10 cellular contexts compared by ENCODE assay signal in the genomic region with DNA sequence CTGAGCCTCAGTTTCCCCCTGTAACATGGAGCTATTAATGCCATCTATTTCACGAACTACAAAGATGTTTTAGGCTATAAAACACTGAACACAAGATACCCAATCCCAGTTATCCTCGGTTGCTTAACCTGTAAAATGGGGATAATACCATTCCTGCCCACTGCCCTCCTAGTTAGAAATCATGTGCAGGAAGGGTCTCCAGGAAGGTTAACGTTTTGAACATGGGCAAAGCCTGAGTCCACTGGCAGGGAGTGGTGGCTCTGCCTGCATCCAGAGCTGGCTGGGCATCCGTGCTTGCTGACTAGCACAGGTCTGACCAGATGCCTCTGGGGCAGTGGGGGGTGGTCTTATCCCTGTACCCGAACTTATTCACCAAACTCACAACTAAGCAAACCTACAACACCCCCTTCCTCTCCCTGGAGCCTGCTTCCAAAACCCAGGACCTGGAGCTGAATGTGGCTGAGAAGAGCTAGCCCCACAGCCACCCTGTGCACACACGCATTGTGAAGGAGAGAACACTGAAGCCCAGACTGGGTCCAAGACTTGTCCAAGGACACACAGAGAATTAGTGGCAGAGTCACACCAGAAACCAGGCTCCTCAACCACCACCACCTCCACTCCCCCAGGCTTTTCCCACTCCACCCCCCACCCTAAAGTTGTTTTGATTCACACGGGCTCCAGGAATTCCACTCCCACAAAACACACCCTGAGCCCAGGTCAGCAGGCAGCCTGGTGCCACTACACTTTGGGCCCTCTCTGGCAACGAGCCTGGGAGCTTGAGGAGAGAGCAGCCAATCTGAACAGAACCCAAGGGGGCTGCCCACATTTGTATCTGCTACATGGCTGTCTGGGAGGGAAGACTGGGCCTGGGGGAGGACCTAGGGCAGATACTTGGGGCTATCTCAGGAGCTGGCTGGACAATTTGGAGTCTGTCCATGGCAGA. TPM values are rescaled to one million over a fixed set of nuclear protein-coding genes. Genes with fewer than 3 reads are reported as not detected.
DNase-seq lines count a peak whose midpoint lies in the region; ATAC-seq and TF ChIP-seq lines count a peak whose summit lies in the region.
"Had no signal": no experiment of that assay in that cellular context is flagged by ENCODE, and none has a peak within 500 bp of the region (broad histone marks: within the 10 kb centered on the region; RNA-seq: fewer than 3 reads in every experiment).

No MANE protein-coding gene starts in this region.

- intact Hi-C loops in CD14-positive monocyte (cut with micrococcal nuclease) (loop anchor here in 1 of 2 donors (5.0 kb wide), 1 partner anchor 187 kb away; a partner anchor contains a TSS), HCT116 (cut with micrococcal nuclease) (loop anchor here (10.0 kb wide), 2 partner anchors 185 to 315 kb away; a partner anchor contains a TSS)

- DNase-seq in CD14-positive monocyte (ENCODE audit: low spot score) (no peak), HCT116 (ENCODE audit: low read depth, low spot score) (no peak), globus pallidus (ENCODE audit: low spot score) (no peak), activated gamma-delta T cell treated with Interleukin-2 at 50 U/mL for 16 hours (no peak)
- DNase-seq: activated effector memory CD4-positive, alpha-beta T cell treated with Interleukin-2 at 50 U/mL for 16 hours; KG1 had no signal

- CTCF ChIA-PET in HCT116 (lab: Charles Lee), result interaction anchor here (0.5 to 5.3 kb wide), 5 partner anchors 29 to 220 kb away, joined by 3 to 48 read pairs (median 5); a partner anchor contains a TSS

- RAD21 ChIA-PET in HCT116 (lab: Charles Lee; ENCODE audit: low non-redundant PET in 1 of 2, low total read pairs in 2 of 2, uncharacterized antibody in 2 of 2, unreplicated experiment in 2 of 2), result interaction anchor here in 1 of 2 experiments (1.2 kb wide), 1 partner anchor 32 kb away, joined by 5 read pairs; no protein-coding TSS in a partner anchor

- H3K4me3 Mint-ChIP-seq in CD14-positive monocyte, result peak overlapping the region; percentile 82 to 94

- TF ChIP-seq CTCF in CD14-positive monocyte (IDR thresholded peaks at IDR 0.05), result no peak
- TF ChIP-seq CTCF in HCT116 (IDR thresholded peaks at IDR 0.05 in 2 of 3, conservative IDR thresholded peaks at IDR 0.05 in 1 of 3; ENCODE audit: borderline replicate concordance in 1 of 3, insufficient read depth in 1 of 3, low read depth in 2 of 3, low read length in 2 of 3), result no peak
- no peak for TF ChIP-seq CTCF in VCaP (conservative IDR thresholded peaks at IDR 0.05)

- no peaks in the 10 kb centered on the region for H3K9me3 Mint-ChIP-seq in CD14-positive monocyte

- TF ChIP-seq POLR2A in HCT116 (IDR thresholded peaks at IDR 0.05; ENCODE audit: borderline replicate concordance, extremely low read depth, insufficient read depth, insufficient read length), result no peak

- H3K9me3 ChIP-seq in HCT116 (ENCODE audit: control insufficient read depth in 1 of 2, insufficient read depth in 1 of 2, low read depth in 1 of 2, low read length in 2 of 2), result no peaks in the 10 kb centered on the region
- H3K9me3 ChIP-seq in mononuclear cell (ENCODE audit: low read depth, low read length), result no peaks in the 10 kb centered on the region

- H3K4me2 ChIP-seq in HCT116 (ENCODE audit: low read length), result peak overlapping the region; percentile 97

- POLR2A ChIA-PET in HCT116 (lab: Charles Lee), result interaction anchor here (0.7 to 1.7 kb wide), 5 partner anchors 17 to 261 kb away, joined by 3 to 7 read pairs (median 4); a partner anchor contains a TSS

- H3K27ac ChIP-seq in HCT116 (ENCODE audit: low read depth, low read length) (peak overlapping the region; percentile 80), VCaP (peak overlapping the region; percentile 73)

- TSS peak; percentile 53 for BruUV-seq in HCT116 (replicated peaks; lab: Mats Ljungman, UMichigan)

- H3K36me3 Mint-ChIP-seq in CD14-positive monocyte, result peaks cover 1 to 4% of the 10 kb centered on the region in 2 donors

- no peaks in the 10 kb centered on the region for H3K9me2 ChIP-seq in HCT116 (ENCODE audit: insufficient read depth)

- H3K9ac ChIP-seq in HCT116 (ENCODE audit: low read length), result peak overlapping the region; percentile 91

- H3K4me1 Mint-ChIP-seq in CD14-positive monocyte, result peaks cover 90% of the 10 kb centered on the region

- H3K36me3 ChIP-seq in HCT116 (ENCODE audit: control insufficient read depth in 1 of 2, insufficient read depth in 2 of 2, low read length in 2 of 2), result peaks cover 0 to 5% of the 10 kb centered on the region in 2 experiments; a peak in 1 of 4 replicates

- H3K27ac Mint-ChIP-seq in CD14-positive monocyte, result peak overlapping the region; percentile 94 to 99 (median 97)

- no peak for TF ChIP-seq RAD21 in HCT116 (IDR thresholded peaks at IDR 0.05; ENCODE audit: low read depth)

- H3K4me3 ChIP-seq in HCT116 (replicated peaks in 1 of 2; ENCODE audit: low read depth in 1 of 2, low read length in 2 of 2) (peak overlapping the region; percentile 69 to 84), mononuclear cell (ENCODE audit: low read length) (peak overlapping the region; percentile 42)

- H3K79me2 ChIP-seq in HCT116 (ENCODE audit: insufficient read depth, low read length), result peaks cover 52% of the 10 kb centered on the region

- no peaks in the 10 kb centered on the region for H3K27me3 ChIP-seq in HCT116 (ENCODE audit: insufficient read depth, low read length)
- H3K27me3 ChIP-seq in mononuclear cell (ENCODE audit: insufficient read depth, low read length), result no peaks in the 10 kb centered on the region

- H3K4me1 ChIP-seq in HCT116 (ENCODE audit: control insufficient read depth in 1 of 2, insufficient read depth in 2 of 2, low read length in 2 of 2), result peaks cover 60 to 93% of the 10 kb centered on the region in 2 experiments
- H3K4me1 ChIP-seq in mononuclear cell (ENCODE audit: insufficient read depth, low read length), result peaks cover 98% of the 10 kb centered on the region

- ATAC-seq in HCT116, result no peak
- no peak for ATAC-seq in GM19467 (IDR thresholded peaks at IDR 0.05; ENCODE audit: unreplicated experiment)
- no peak for ATAC-seq in GM18907 (IDR thresholded peaks at IDR 0.05; ENCODE audit: unreplicated experiment)

- H4K20me1 ChIP-seq in HCT116 (ENCODE audit: insufficient read depth), result no peaks in the 10 kb centered on the region

- H2AFZ ChIP-seq in HCT116 (ENCODE audit: low read depth, low read length, poor library complexity, severe bottlenecking), result no peak overlapping the region

- peaks cover 0 to 4% (median 0%) of the 10 kb centered on the region in 3 donors for H3K27me3 Mint-ChIP-seq in CD14-positive monocyte (ENCODE audit: low read depth in 3 of 3)

TF ChIP-seq in HCT116, 20 proteins besides CTCF, POLR2A, EP300 and RAD21:
- TF ChIP-seq TCF7L2 (IDR thresholded peaks at IDR 0.05; ENCODE audit: borderline replicate concordance, extremely low read depth, insufficient read depth, insufficient read length) (no peak), CEBPB (IDR thresholded peaks at IDR 0.05; ENCODE audit: low read depth) (no peak)
- TF ChIP-seq, protein P1, sequence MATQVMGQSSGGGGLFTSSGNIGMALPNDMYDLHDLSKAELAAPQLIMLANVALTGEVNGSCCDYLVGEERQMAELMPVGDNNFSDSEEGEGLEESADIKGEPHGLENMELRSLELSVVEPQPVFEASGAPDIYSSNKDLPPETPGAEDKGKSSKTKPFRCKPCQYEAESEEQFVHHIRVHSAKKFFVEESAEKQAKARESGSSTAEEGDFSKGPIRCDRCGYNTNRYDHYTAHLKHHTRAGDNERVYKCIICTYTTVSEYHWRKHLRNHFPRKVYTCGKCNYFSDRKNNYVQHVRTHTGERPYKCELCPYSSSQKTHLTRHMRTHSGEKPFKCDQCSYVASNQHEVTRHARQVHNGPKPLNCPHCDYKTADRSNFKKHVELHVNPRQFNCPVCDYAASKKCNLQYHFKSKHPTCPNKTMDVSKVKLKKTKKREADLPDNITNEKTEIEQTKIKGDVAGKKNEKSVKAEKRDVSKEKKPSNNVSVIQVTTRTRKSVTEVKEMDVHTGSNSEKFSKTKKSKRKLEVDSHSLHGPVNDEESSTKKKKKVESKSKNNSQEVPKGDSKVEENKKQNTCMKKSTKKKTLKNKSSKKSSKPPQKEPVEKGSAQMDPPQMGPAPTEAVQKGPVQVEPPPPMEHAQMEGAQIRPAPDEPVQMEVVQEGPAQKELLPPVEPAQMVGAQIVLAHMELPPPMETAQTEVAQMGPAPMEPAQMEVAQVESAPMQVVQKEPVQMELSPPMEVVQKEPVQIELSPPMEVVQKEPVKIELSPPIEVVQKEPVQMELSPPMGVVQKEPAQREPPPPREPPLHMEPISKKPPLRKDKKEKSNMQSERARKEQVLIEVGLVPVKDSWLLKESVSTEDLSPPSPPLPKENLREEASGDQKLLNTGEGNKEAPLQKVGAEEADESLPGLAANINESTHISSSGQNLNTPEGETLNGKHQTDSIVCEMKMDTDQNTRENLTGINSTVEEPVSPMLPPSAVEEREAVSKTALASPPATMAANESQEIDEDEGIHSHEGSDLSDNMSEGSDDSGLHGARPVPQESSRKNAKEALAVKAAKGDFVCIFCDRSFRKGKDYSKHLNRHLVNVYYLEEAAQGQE (IDR thresholded peaks at IDR 0.05; ENCODE audit: low read depth), result no peak

RNA-seq across cellular contexts. Expression of a gene that starts 1.6 kb away (rescaled TPM):
- 1 to 10 TPM in 1 of 2 donors, under 1 TPM in 1; 0.24 to 1.8 TPM for polyA plus RNA-seq in CD14-positive monocyte
- total RNA-seq in HCT116 (2021; ENCODE audit: unreplicated experiment), result 16.3 TPM
- 4.0 and 5.3 TPM in 2 replicates for polyA plus RNA-seq in HCT116 (2012)
- total RNA-seq in mononuclear cell, result 2.7 TPM

RNA-seq across cellular contexts. Expression of a gene that starts 29.9 kb away (rescaled TPM):
- 1 to 10 TPM; 1.1 to 2.5 TPM for polyA plus RNA-seq in CD14-positive monocyte
- 183 TPM for total RNA-seq in HCT116 (2021; ENCODE audit: unreplicated experiment)
- polyA plus RNA-seq in HCT116 (2012), result 116 and 167 TPM in 2 replicates
- total RNA-seq in mononuclear cell, result 47.3 TPM

RNA-seq across cellular contexts. Expression of a gene that starts 45.4 kb away (rescaled TPM):
- under 1 TPM in 1 of 2 donors, not detected in 1; 0.27 TPM for polyA plus RNA-seq in CD14-positive monocyte
- total RNA-seq in HCT116 (2021; ENCODE audit: unreplicated experiment) (19.7 TPM), mononuclear cell (0.42 TPM)
- polyA plus RNA-seq in HCT116 (2012), result 9.9 and 11.9 TPM in 2 replicates

Comparison
In these comparisons a context has a peak if more than half of its experiments do, and no peak if none do; other contexts are left out.
1. RNA of a gene that starts 45.4 kb away (total RNA-seq): 19.7 TPM in HCT116 (single experiment); 0.42 TPM in mononuclear cell (single experiment); every median in the first group is over 10 times any median in the second.